ENCODE assay signal across 14 cellular contexts in genomic region chr1:91513160-91513559, GRCh38. TPM values are rescaled to one million over a fixed set of nuclear protein-coding genes. Genes with fewer than 3 reads are reported as not detected.
DNase-seq lines count a peak whose midpoint lies in the region; ATAC-seq, FAIRE-seq and TF ChIP-seq lines count a peak whose summit lies in the region.
"Had no signal": no experiment of that assay in that cellular context is flagged by ENCODE, and none has a peak within 500 bp of the region (broad histone marks: within the 10 kb centered on the region; RNA-seq: fewer than 3 reads in every experiment).

No MANE protein-coding gene starts in this region.

- no peaks in the 10 kb centered on the region for H3K27me3 ChIP-seq in endodermal cell (ENCODE audit: control insufficient read depth, insufficient read depth, low read length, poor library complexity, severe bottlenecking)
- H3K27me3 ChIP-seq in naive thymus-derived CD4-positive, alpha-beta T cell (ENCODE audit: control insufficient read depth in 2 of 2, insufficient read depth in 2 of 2, low read length in 2 of 2): no peaks in the 10 kb centered on the region
- H3K27me3 ChIP-seq: stomach had no signal

- no peak overlapping the region for H3K4me2 ChIP-seq in A549

- no peaks in the 10 kb centered on the region for H3K9me3 Mint-ChIP-seq in endodermal cell
- H3K9me3 Mint-ChIP-seq in naive thymus-derived CD4-positive, alpha-beta T cell: peaks cover 0 to 6% (median 0%) of the 10 kb centered on the region in 11 donors
- H3K9me3 Mint-ChIP-seq: activated CD4-positive, alpha-beta memory T cell treated with anti-CD3 and anti-CD28 coated beads for 36 hours had no signal

- no peak overlapping the region for H3K27ac Mint-ChIP-seq in endodermal cell
- no peak overlapping the region for H3K27ac Mint-ChIP-seq in naive thymus-derived CD4-positive, alpha-beta T cell
- H3K27ac Mint-ChIP-seq: activated CD4-positive, alpha-beta memory T cell treated with anti-CD3 and anti-CD28 coated beads for 36 hours had no signal

- no peak for TF ChIP-seq EP300 in A549 (IDR thresholded peaks at IDR 0.05)

- POLR2A ChIA-PET in A549 (lab: Yijun Ruan, JAX): no interaction called here
- POLR2A ChIA-PET in naive thymus-derived CD4-positive, alpha-beta T cell (lab: Charles Lee): interaction anchor here (0.6 to 1.1 kb wide), 4 partner anchors 25 to 290 kb away, joined by 3 to 4 read pairs (median 3); no protein-coding TSS in a partner anchor

- no peak overlapping the region for H3K27ac ChIP-seq in A549
- H3K27ac ChIP-seq in endodermal cell (ENCODE audit: low read depth, low read length): no peak overlapping the region
- H3K27ac ChIP-seq in naive thymus-derived CD4-positive, alpha-beta T cell (ENCODE audit: low read depth, low read length): no peak overlapping the region
- H3K27ac ChIP-seq: stomach had no signal

- 76% methylated on average over 2 of the region's 2 CpGs for WGBS in A549 (ENCODE audit: missing lambda C conversion rate)
- 100% methylated on average over 1 of the region's 2 CpGs; no CpG with 5 or more reads in 1 of the 2 experiments for WGBS in endodermal cell (ENCODE audit: insufficient coverage in 1 of 2, insufficient read length in 1 of 2), 2 experiments

- H3K36me3 Mint-ChIP-seq in endodermal cell (ENCODE audit: low read depth): peaks cover 59% of the 10 kb centered on the region
- peaks cover 5 to 39% (median 21%) of the 10 kb centered on the region in 5 donors for H3K36me3 Mint-ChIP-seq in naive thymus-derived CD4-positive, alpha-beta T cell

- no peak for ATAC-seq in A549
- ATAC-seq in naive thymus-derived CD4-positive, alpha-beta T cell: peak; percentile 50
- ATAC-seq in left colon: no peak

- H3K4me1 ChIP-seq in A549: no peaks in the 10 kb centered on the region
- H3K4me1 ChIP-seq in endodermal cell (ENCODE audit: control insufficient read depth, insufficient read depth, low read length): no peaks in the 10 kb centered on the region
- peaks cover 0 to 14% of the 10 kb centered on the region in 2 donors for H3K4me1 ChIP-seq in naive thymus-derived CD4-positive, alpha-beta T cell (ENCODE audit: control insufficient read depth in 2 of 2, insufficient read depth in 2 of 2, low read length in 2 of 2)

- H3K4me3 ChIP-seq in A549 (no peak overlapping the region), endodermal cell (ENCODE audit: low read length) (no peak overlapping the region)
- no peak overlapping the region for H3K4me3 ChIP-seq in naive thymus-derived CD4-positive, alpha-beta T cell (ENCODE audit: low read length)
- H3K4me3 ChIP-seq: stomach had no signal

- peak in 1 of 2 experiments; percentile 40; a peak in 3 of 5 replicates for TF ChIP-seq RAD21 in A549 (conservative IDR thresholded peaks at IDR 0.05 in 1 of 2, IDR thresholded peaks at IDR 0.05 in 1 of 2)

- H3K9ac ChIP-seq in endodermal cell (ENCODE audit: extremely low read depth, low read length, poor library complexity, severe bottlenecking): no peak overlapping the region

- no peak overlapping the region for H3K4me3 Mint-ChIP-seq in endodermal cell
- no peak overlapping the region for H3K4me3 Mint-ChIP-seq in naive thymus-derived CD4-positive, alpha-beta T cell
- H3K4me3 Mint-ChIP-seq: activated CD4-positive, alpha-beta memory T cell treated with anti-CD3 and anti-CD28 coated beads for 36 hours had no signal

- no peak for FAIRE-seq in A549 (lab: Jason Lieb, UNC)

- intact Hi-C loops in naive thymus-derived CD4-positive, alpha-beta T cell (cut with micrococcal nuclease): loop anchor here in 1 of 2 donors (5.0 kb wide), 5 partner anchors 104 to 346 kb away; no protein-coding TSS in a partner anchor
- intact Hi-C loops in left colon (cut with DNase I, micrococcal nuclease): loop anchor here in 1 of 2 donors (5.0 to 10.0 kb wide), 2 partner anchors 414 to 782 kb away; partner anchors contain the start of genes GLMN and RPAP2

- no peak for TF ChIP-seq POLR2A in A549 (IDR thresholded peaks at IDR 0.05; ENCODE audit: low read length)

- no peaks in the 10 kb centered on the region for H3K9me3 ChIP-seq in A549
- H3K9me3 ChIP-seq in endodermal cell (ENCODE audit: control insufficient read depth, low read length): no peaks in the 10 kb centered on the region
- H3K9me3 ChIP-seq in naive thymus-derived CD4-positive, alpha-beta T cell (ENCODE audit: control insufficient read depth in 2 of 3, low read length in 3 of 3): no peaks in the 10 kb centered on the region
- H3K9me3 ChIP-seq: stomach had no signal

- H3K36me3 ChIP-seq in endodermal cell (ENCODE audit: control insufficient read depth, insufficient read depth, low read length): peaks cover 77% of the 10 kb centered on the region
- peaks cover 0 to 5% (median 0%) of the 10 kb centered on the region in 3 experiments for H3K36me3 ChIP-seq in naive thymus-derived CD4-positive, alpha-beta T cell (ENCODE audit: control insufficient read depth in 2 of 3, insufficient read depth in 3 of 3, low read length in 3 of 3)
- H3K36me3 ChIP-seq: stomach had no signal

- DNase-seq in A549 (ENCODE audit: low read depth in 1 of 2, low spot score in 1 of 2) (no peak), endodermal cell (no peak), NCI-H2196 (lab: John Stamatoyannopoulos, UW; ENCODE audit: unreplicated experiment) (no peak), NCI-H226 (no peak), DMS153 treated with DMSO at 0.1 percent for 48 hours (lab: John Stamatoyannopoulos, UW; ENCODE audit: unreplicated experiment) (no peak), left colon (no peak)
- DNase-seq in naive thymus-derived CD4-positive, alpha-beta T cell: peak in 3 of 9 donors; percentile 15 to 26 (median 15)
- DNase-seq: activated CD4-positive, alpha-beta memory T cell treated with anti-CD3 and anti-CD28 coated beads for 36 hours; aorta; H7; NCI-H2029 treated with DMSO at 0.1 percent for 48 hours; SHP77 treated with DMSO at 0.1 percent for 48 hours; stomach had no signal

- TF ChIP-seq CTCF in A549 (IDR thresholded peaks at IDR 0.05) (peak; percentile 8; the same call in 1 of the 3 replicates), LNCAP (IDR thresholded peaks at IDR 0.05) (peak; percentile 24; the same call in 1 of the 2 replicates), endodermal cell (conservative IDR thresholded peaks at IDR 0.05) (peak; percentile 66)

- CTCF ChIA-PET in A549 (lab: Yijun Ruan, JAX): interaction anchor here (0.7 to 4.4 kb wide), 20 partner anchors 16 to 785 kb away, joined by 3 to 27 read pairs (median 4); partner anchors contain the start of genes GLMN and RPAP2
- CTCF ChIA-PET in naive thymus-derived CD4-positive, alpha-beta T cell (lab: Charles Lee): interaction anchor here (0.6 to 5.4 kb wide), 20 partner anchors 9 to 484 kb away, joined by 3 to 106 read pairs (median 4); partner anchors contain the start of gene TGFBR3

- no peaks in the 10 kb centered on the region for H3K27me3 Mint-ChIP-seq in endodermal cell (ENCODE audit: insufficient read depth)
- no peaks in the 10 kb centered on the region for H3K27me3 Mint-ChIP-seq in naive thymus-derived CD4-positive, alpha-beta T cell
- H3K27me3 Mint-ChIP-seq: activated CD4-positive, alpha-beta memory T cell treated with anti-CD3 and anti-CD28 coated beads for 36 hours had no signal

- no peaks in the 10 kb centered on the region for H3K4me1 Mint-ChIP-seq in endodermal cell
- peaks cover 0 to 18% (median 5%) of the 10 kb centered on the region in 7 donors for H3K4me1 Mint-ChIP-seq in naive thymus-derived CD4-positive, alpha-beta T cell

TF ChIP-seq in A549, 52 proteins besides CTCF, POLR2A, EP300 and RAD21:
- no peak for TF ChIP-seq ZC3H11A (IDR thresholded peaks at IDR 0.05)
- TF ChIP-seq BHLHE40 (IDR thresholded peaks at IDR 0.05; ENCODE audit: low read depth, low read length): no peak
- TF ChIP-seq PHF8 (IDR thresholded peaks at IDR 0.05; ENCODE audit: borderline replicate concordance, low read depth): no peak
- TF ChIP-seq RNF2 (IDR thresholded peaks at IDR 0.05; ENCODE audit: borderline replicate concordance, low read depth): no peak
- peak; percentile 24; the same call in 1 of the 3 replicates for TF ChIP-seq SMC3 (IDR thresholded peaks at IDR 0.05)

RNA-seq across cellular contexts. Expression of gene CDC7, which starts 12.5 kb away (rescaled TPM):
- polyA plus RNA-seq in A549 (2011; rRNA removed): 11.7 and 16.8 TPM in 2 replicates
- 4.1 and 4.2 TPM in 2 replicates for polyA plus RNA-seq in A549 (2012; cell fraction: cytosol; rRNA removed)
- polyA plus RNA-seq in A549 (2012; cell fraction: nucleus; rRNA removed): 3.1 and 3.6 TPM in 2 replicates
- 9.4 to 10.1 TPM (median 9.6 TPM) in 3 replicates for polyA plus RNA-seq in A549 (2017; fragmentation: RNase III; extraction: RNeasy Plus Mini Kit Qiagen cat#74134 plus additional on column Dnase treatment)
- 2.4 and 3.4 TPM in 2 replicates for polyA minus RNA-seq in A549 (2011; rRNA and poly(A)+ RNA removed)
- total RNA-seq in endodermal cell: 10 to 100 TPM; 41.7 to 44.7 TPM
- polyA plus RNA-seq in endodermal cell (2013, experiment 1 of 2): 39.5 TPM
- 39.7 TPM for polyA plus RNA-seq in endodermal cell (2013, experiment 2 of 2)
- total RNA-seq in naive thymus-derived CD4-positive, alpha-beta T cell: 10 to 100 TPM in 1 of 5 experiments, 1 to 10 TPM in 4; 5.3 to 17.9 (median 5.9) TPM
- 1 to 10 TPM; 3.6 to 4.4 TPM for polyA plus RNA-seq in naive thymus-derived CD4-positive, alpha-beta T cell
- total RNA-seq in left colon: 1 to 10 TPM; 1.1 to 3.8 TPM

Comparison
In these comparisons a context has a peak if more than half of its experiments do, and no peak if none do; other contexts are left out.
1. CTCF ChIP-seq: peak in every context shown above with its lines; median percentile 66 in endodermal cell; 24 in LNCAP; 8 in A549.